ENCODE assay signal across 29 cellular contexts in genomic region chr6:89011436-89011835, GRCh38.
"Had no signal": no experiment of that assay in that cellular context is flagged by ENCODE, and none has a peak within 500 bp of the region (broad histone marks: within the 10 kb centered on the region; RNA-seq: fewer than 3 reads in every experiment).

No MANE protein-coding gene starts in this region.

- H3K27me3 Mint-ChIP-seq: naive B cell; stimulated activated naive B cell treated with anti-CD40 and anti-IgM and Interleukin-4, amounts not matched to agents 10 μg/mL and 1 μg/mL and 100 μg/mL, for 72 hours had no signal

- H3K9me3 Mint-ChIP-seq: natural killer cell had no signal

- H3K9me3 ChIP-seq: left ventricle myocardium inferior, pancreas, prostate gland, testis, thyroid gland, transverse colon, upper lobe of left lung, vagina had no signal

- H3K36me3 Mint-ChIP-seq: mesothelial cell of epicardium, naive B cell, natural killer cell had no signal

- H3K4me1 ChIP-seq: left ventricle myocardium inferior, pancreas, prostate gland had no signal

- H3K36me3 ChIP-seq: left ventricle myocardium inferior, pancreas, prostate gland, stomach, thyroid gland, transverse colon, upper lobe of left lung, vagina had no signal

- H3K27me3 ChIP-seq: pancreas, stomach, testis, thyroid gland, transverse colon, upper lobe of left lung, vagina had no signal

- FAIRE-seq: pancreas had no signal

- DNase-seq: hypothalamus; islet precursor cell; left ventricle myocardium inferior; mesendoderm; naive B cell; natural killer cell; nephron progenitor cell; nucleus accumbens; pancreas; posterior cingulate gyrus; retina; right cardiac atrium; stimulated activated CD4-positive, alpha-beta T cell treated with anti-CD3 and anti-CD28 coated beads, Interleukin-12 subunit alpha, Interleukin-12 subunit beta, amount 100 ng/mL, for 4 hours; stimulated activated CD4-positive, alpha-beta T cell treated with anti-CD3 and anti-CD28 coated beads, Interleukin-15, amount 100 ng/mL, for 24 hours; stimulated activated CD4-positive, alpha-beta T cell treated with anti-CD3 and anti-CD28 coated beads, Interleukin-2, amount 100 ng/mL, for 24 hours; stimulated activated CD4-positive, alpha-beta T cell treated with anti-CD3 and anti-CD28 coated beads, Interleukin-4, amount 100 ng/mL, for 1 hour; stimulated activated naive B cell treated with anti-CD40 and anti-IgM and Interleukin-4, amounts not matched to agents 10 μg/mL and 1 μg/mL and 100 μg/mL, for 72 hours; stimulated activated naive CD8-positive, alpha-beta T cell treated with anti-CD3 and anti-CD28 coated beads, Interleukin-15, Interleukin-2, amounts not matched to agents 100 U/mL and 50 U/mL, for 24 hours; stomach; testis; thyroid gland; transverse colon; upper lobe of left lung had no signal

- H3K4me3 ChIP-seq: left ventricle myocardium inferior, lung, pancreas, prostate gland, skin epidermis, stomach, testis, thyroid gland, transverse colon, upper lobe of left lung, vagina had no signal

- H3K27ac Mint-ChIP-seq: mesothelial cell of epicardium; naive B cell; nephron progenitor cell; stimulated activated naive B cell treated with anti-CD40 and anti-IgM and Interleukin-4, amounts not matched to agents 10 μg/mL and 1 μg/mL and 100 μg/mL, for 72 hours had no signal

- H3K27ac ChIP-seq: left ventricle myocardium inferior, pancreas, prostate gland, skin epidermis, stomach, testis, thyroid gland, transverse colon, upper lobe of left lung, vagina had no signal

- H3K4me3 Mint-ChIP-seq: mesothelial cell of epicardium; naive B cell; natural killer cell; nephron progenitor cell; stimulated activated naive B cell treated with anti-CD40 and anti-IgM and Interleukin-4, amounts not matched to agents 10 μg/mL and 1 μg/mL and 100 μg/mL, for 72 hours had no signal

- ATAC-seq: natural killer cell; pancreas; right cardiac atrium; sciatic nerve; stimulated activated naive B cell treated with anti-CD40 and anti-IgM and Interleukin-4, amounts not matched to agents 10 μg/mL and 1 μg/mL and 100 μg/mL, for 72 hours; stimulated activated naive CD8-positive, alpha-beta T cell treated with anti-CD3 and anti-CD28 coated beads, Interleukin-15, Interleukin-2, amounts not matched to agents 100 U/mL and 50 U/mL, for 24 hours had no signal
